Comparison of ENCODE assay signal across 13 cellular contexts in genomic region chr16:75062135-75062943, GRCh38. TPM values are rescaled to one million over a fixed set of nuclear protein-coding genes. Genes with fewer than 3 reads are reported as not detected.
DNase-seq lines count a peak whose midpoint lies in the region; ATAC-seq, FAIRE-seq and TF ChIP-seq lines count a peak whose summit lies in the region.
"Had no signal": no experiment of that assay in that cellular context is flagged by ENCODE, and none has a peak within 500 bp of the region (broad histone marks: within the 10 kb centered on the region; RNA-seq: fewer than 3 reads in every experiment).

No MANE protein-coding gene starts in this region.

- no peaks in the 10 kb centered on the region for H3K9me3 ChIP-seq in heart right ventricle

- H3K27me3 ChIP-seq in heart right ventricle (no peaks in the 10 kb centered on the region), dorsolateral prefrontal cortex (no peaks in the 10 kb centered on the region)

- H3K4me3 ChIP-seq in heart right ventricle = peak overlapping the region in 2 of 10 donors; percentile 6 to 19
- H3K4me3 ChIP-seq in dorsolateral prefrontal cortex = no peak overlapping the region

- no peaks in the 10 kb centered on the region for H3K27me3 Mint-ChIP-seq in activated T-helper 1 cell treated with anti-CD3 and anti-CD28 coated beads, Interleukin-12 subunit alpha, Interleukin-12 subunit beta, Interleukin-2, Interleukin-4 antibody, amounts not matched to agents 30 ng/mL and 10 ng/mL and 1 ng/mL, durations not matched to agents 14 hours and 24 hours and 36 hours (ENCODE audit: insufficient read depth)

- peak overlapping the region; percentile 64 for H3K27ac Mint-ChIP-seq in activated T-helper 1 cell treated with anti-CD3 and anti-CD28 coated beads, Interleukin-12 subunit alpha, Interleukin-12 subunit beta, Interleukin-2, Interleukin-4 antibody, amounts not matched to agents 30 ng/mL and 10 ng/mL and 1 ng/mL, durations not matched to agents 14 hours and 24 hours and 36 hours
- H3K27ac Mint-ChIP-seq: stimulated activated naive CD8-positive, alpha-beta T cell treated with anti-CD3 and anti-CD28 coated beads, Interleukin-15, Interleukin-2, amounts not matched to agents 100 ng/mL and 50 ng/mL, for 24 hours had no signal

- peaks cover 19% of the 10 kb centered on the region for H3K36me3 Mint-ChIP-seq in activated T-helper 1 cell treated with anti-CD3 and anti-CD28 coated beads, Interleukin-12 subunit alpha, Interleukin-12 subunit beta, Interleukin-2, Interleukin-4 antibody, amounts not matched to agents 30 ng/mL and 10 ng/mL and 1 ng/mL, durations not matched to agents 14 hours and 24 hours and 36 hours (ENCODE audit: low read depth)

- H3K4me1 Mint-ChIP-seq in activated T-helper 1 cell treated with anti-CD3 and anti-CD28 coated beads, Interleukin-12 subunit alpha, Interleukin-12 subunit beta, Interleukin-2, Interleukin-4 antibody, amounts not matched to agents 30 ng/mL and 10 ng/mL and 1 ng/mL, durations not matched to agents 14 hours and 24 hours and 36 hours (ENCODE audit: low read depth) = peaks cover 59% of the 10 kb centered on the region

- peak overlapping the region; percentile 2 for H3K4me3 Mint-ChIP-seq in activated T-helper 1 cell treated with anti-CD3 and anti-CD28 coated beads, Interleukin-12 subunit alpha, Interleukin-12 subunit beta, Interleukin-2, Interleukin-4 antibody, amounts not matched to agents 30 ng/mL and 10 ng/mL and 1 ng/mL, durations not matched to agents 14 hours and 24 hours and 36 hours
- H3K4me3 Mint-ChIP-seq: stimulated activated naive CD8-positive, alpha-beta T cell treated with anti-CD3 and anti-CD28 coated beads, Interleukin-15, Interleukin-2, amounts not matched to agents 100 ng/mL and 50 ng/mL, for 24 hours had no signal

- no peak for FAIRE-seq in D721Med (lab: Jason Lieb, UNC)
- FAIRE-seq: colon, GM12892 had no signal

- DNase-seq in DMS79 treated with DMSO at 0.1 percent for 48 hours (lab: John Stamatoyannopoulos, UW) (peak; percentile 32), heart right ventricle (peak; percentile 61 to 80), posterior vena cava (ENCODE audit: low spot score) (peak; percentile 83), caudate nucleus (lab: John Stamatoyannopoulos, UW) (no peak), NCI-H345 treated with DMSO at 0.1 percent for 48 hours (lab: John Stamatoyannopoulos, UW; ENCODE audit: unreplicated experiment) (no peak), D721Med (ENCODE audit: insufficient read length, low spot score) (no peak), dorsolateral prefrontal cortex (no peak)
- no peak for DNase-seq in activated T-helper 1 cell treated with anti-CD3 and anti-CD28 coated beads, Interleukin-12 subunit alpha, Interleukin-12 subunit beta, Interleukin-2, Interleukin-4 antibody, amounts not matched to agents 30 ng/mL and 10 ng/mL and 1 ng/mL, durations not matched to agents 14 hours and 24 hours and 36 hours (ENCODE audit: low spot score)
- DNase-seq: NCI-H1694 treated with DMSO at 0.1 percent for 48 hours had no signal

- no peaks in the 10 kb centered on the region for H3K36me3 ChIP-seq in heart right ventricle

- ATAC-seq in heart right ventricle = peak; percentile 56 to 91 (median 78)

- H3K4me1 ChIP-seq in heart right ventricle = peaks cover 8 to 76% (median 42%) of the 10 kb centered on the region in 9 donors

- no peaks in the 10 kb centered on the region for H3K9me3 Mint-ChIP-seq in activated T-helper 1 cell treated with anti-CD3 and anti-CD28 coated beads, Interleukin-12 subunit alpha, Interleukin-12 subunit beta, Interleukin-2, Interleukin-4 antibody, amounts not matched to agents 30 ng/mL and 10 ng/mL and 1 ng/mL, durations not matched to agents 14 hours and 24 hours and 36 hours
- H3K9me3 Mint-ChIP-seq: stimulated activated naive CD8-positive, alpha-beta T cell treated with anti-CD3 and anti-CD28 coated beads, Interleukin-15, Interleukin-2, amounts not matched to agents 100 ng/mL and 50 ng/mL, for 24 hours had no signal

- 32 to 41% methylated on average over 22 of the region's 22 CpGs for WGBS in heart right ventricle, 2 donors

- intact Hi-C loops in activated T-helper 1 cell treated with anti-CD3 and anti-CD28 coated beads, Interleukin-12 subunit alpha, Interleukin-12 subunit beta, Interleukin-2, Interleukin-4 antibody, amounts not matched to agents 30 ng/mL and 10 ng/mL and 1 ng/mL, durations not matched to agents 14 hours and 24 hours and 36 hours (cut with micrococcal nuclease) = no loop called here
- intact Hi-C loops in heart right ventricle (cut with DNase I) = loop anchor here in 3 of 10 donors (2.0 to 5.0 kb wide), 2 partner anchors 16 to 45 kb away; no protein-coding TSS in a partner anchor
- intact Hi-C loops in posterior vena cava (cut with DNase I) = loop anchor here in 1 of 2 donors (10.0 kb wide), 1 partner anchor 58 kb away; no protein-coding TSS in a partner anchor
- intact Hi-C loops in dorsolateral prefrontal cortex (cut with DNase I) = no loop called here

- TF ChIP-seq CTCF in heart right ventricle (IDR thresholded peaks at IDR 0.05) = no peak
- no peak for TF ChIP-seq CTCF in D721Med (IDR thresholded peaks at IDR 0.05; ENCODE audit: insufficient read depth, missing control alignments)
- no peak for TF ChIP-seq CTCF in dorsolateral prefrontal cortex (IDR thresholded peaks at IDR 0.05 in 54 of 56, conservative IDR thresholded peaks at IDR 0.05 in 2 of 56; ENCODE audit: low read depth in 1 of 56, partially characterized antibody in 56 of 56)

- H3K27ac ChIP-seq in heart right ventricle (peak overlapping the region; percentile 24 to 78 (median 62)), caudate nucleus (ENCODE audit: low read depth, low read length) (no peak overlapping the region), dorsolateral prefrontal cortex (no peak overlapping the region)

RNA-seq across cellular contexts. Expression of gene LDHD, which starts 54.2 kb away (rescaled TPM):
- 0.20 and 0.26 TPM in 2 replicates for total RNA-seq in activated T-helper 1 cell treated with anti-CD3 and anti-CD28 coated beads, Interleukin-12 subunit alpha, Interleukin-12 subunit beta, Interleukin-2, Interleukin-4 antibody, amounts not matched to agents 30 ng/mL and 10 ng/mL and 1 ng/mL, durations not matched to agents 14 hours and 24 hours and 36 hours
- 100 to 1,000 TPM in 3 of 10 donors, 10 to 100 TPM in 7; 69.7 to 135 (median 94.9) TPM for total RNA-seq in heart right ventricle
- 10 to 100 TPM; 60.7 to 69.5 TPM for polyA plus RNA-seq in heart right ventricle
- 1 to 10 TPM in 1 of 2 donors, under 1 TPM in 1; 0.52 to 2.3 TPM for total RNA-seq in posterior vena cava
- total RNA-seq in dorsolateral prefrontal cortex = 10 to 100 TPM; 13.5 to 41.4 (median 22.3) TPM
- total RNA-seq: HT1080 had no signal

Comparison
In these comparisons a context has a peak if more than half of its experiments do, and no peak if none do; other contexts are left out.
1. DNase-seq: peak in DMS79 treated with DMSO at 0.1 percent for 48 hours (single experiment), heart right ventricle (2 of 2) and posterior vena cava (single experiment); none in activated T-helper 1 cell treated with anti-CD3 and anti-CD28 coated beads, Interleukin-12 subunit alpha, Interleukin-12 subunit beta, Interleukin-2, Interleukin-4 antibody, amounts not matched to agents 30 ng/mL and 10 ng/mL and 1 ng/mL, durations not matched to agents 14 hours and 24 hours and 36 hours (single experiment), caudate nucleus (0 of 61), NCI-H345 treated with DMSO at 0.1 percent for 48 hours (single experiment), D721Med (single experiment) and dorsolateral prefrontal cortex (0 of 10).
2. H3K27ac ChIP-seq: peak in heart right ventricle (10 of 10); none in caudate nucleus (single experiment) and dorsolateral prefrontal cortex (0 of 59).
3. RNA of gene LDHD, which starts 54.2 kb away (total RNA-seq): 69.7 to 135 TPM in heart right ventricle and 13.5 to 41.4 TPM in dorsolateral prefrontal cortex; 0.52 to 2.3 TPM in posterior vena cava and 0.20 to 0.26 TPM in activated T-helper 1 cell treated with anti-CD3 and anti-CD28 coated beads, Interleukin-12 subunit alpha, Interleukin-12 subunit beta, Interleukin-2, Interleukin-4 antibody, amounts not matched to agents 30 ng/mL and 10 ng/mL and 1 ng/mL, durations not matched to agents 14 hours and 24 hours and 36 hours; every median in the first group is over 4 times any median in the second.